Comparison of ENCODE assay signal across 24 cellular contexts in genomic region chr20:57202309-57202708, GRCh38.
DNase-seq lines count a peak whose midpoint lies in the region; ATAC-seq, FAIRE-seq and TF ChIP-seq lines count a peak whose summit lies in the region.
"Had no signal": no experiment of that assay in that cellular context is flagged by ENCODE, and none has a peak within 500 bp of the region (broad histone marks: within the 10 kb centered on the region; RNA-seq: fewer than 3 reads in every experiment).

No MANE protein-coding gene starts in this region.

- no peaks in the 10 kb centered on the region for H3K79me2 ChIP-seq in H1 (ENCODE audit: control insufficient read depth in 1 of 2, insufficient read depth in 2 of 2, low read length in 2 of 2)

- TF ChIP-seq CTCF in RWPE2 (IDR thresholded peaks at IDR 0.05; ENCODE audit: poor library complexity, severe bottlenecking) (no peak), H1 (IDR thresholded peaks at IDR 0.05; ENCODE audit: control extremely low read depth in 1 of 3, insufficient read depth in 1 of 3, low read depth in 1 of 3, low read length in 3 of 3) (no peak), ovary (IDR thresholded peaks at IDR 0.05) (no peak)

- H3K36me3 ChIP-seq in RWPE2 (ENCODE audit: low read depth): no peaks in the 10 kb centered on the region
- H3K36me3 ChIP-seq in H1 (ENCODE audit: control insufficient read depth in 2 of 4, insufficient read depth in 4 of 4, low read length in 3 of 4): no peaks in the 10 kb centered on the region; a peak in 1 of 8 replicates
- H3K36me3 ChIP-seq in neuronal stem cell (replicated peaks in 1 of 2; ENCODE audit: control insufficient read depth in 2 of 2, insufficient read depth in 2 of 2, low read length in 2 of 2): peaks cover 2 to 93% of the 10 kb centered on the region in 2 donors
- no peaks in the 10 kb centered on the region for H3K36me3 ChIP-seq in ovary
- H3K36me3 ChIP-seq: BE2C, BLaER1 had no signal

- H2BK120ac ChIP-seq in H1 (replicated peaks; ENCODE audit: low read depth, low read length) (no peak overlapping the region), neuronal stem cell (ENCODE audit: low read depth, low read length) (no peak overlapping the region)

- H3K14ac ChIP-seq in H1 (ENCODE audit: insufficient read length) (no peak overlapping the region), neuronal stem cell (ENCODE audit: low read length) (no peak overlapping the region)

- H2BK15ac ChIP-seq in H1 (ENCODE audit: low read length) (no peak overlapping the region), neuronal stem cell (ENCODE audit: low read length) (no peak overlapping the region)

- TF ChIP-seq EP300 in H1 (IDR thresholded peaks at IDR 0.05; ENCODE audit: borderline replicate concordance in 1 of 2, low read depth in 2 of 2, low read length in 2 of 2): no peak
- no peak for TF ChIP-seq EP300 in ovary (IDR thresholded peaks at IDR 0.05)

- intact Hi-C loops in ovary (cut with DNase I): no loop called here

- no peaks in the 10 kb centered on the region for H3K9me3 ChIP-seq in RWPE2 (ENCODE audit: severe bottlenecking)
- H3K9me3 ChIP-seq in H1 (ENCODE audit: insufficient read depth in 2 of 2, low read depth in 1 of 2, low read length in 1 of 2): no peaks in the 10 kb centered on the region
- H3K9me3 ChIP-seq in neuronal stem cell (replicated peaks in 1 of 2; ENCODE audit: control insufficient read depth in 2 of 2, insufficient read depth in 1 of 2, low read depth in 1 of 2, low read length in 2 of 2): peaks cover 0 to 2% of the 10 kb centered on the region in 2 donors
- H3K9me3 ChIP-seq in ovary: no peaks in the 10 kb centered on the region
- H3K9me3 ChIP-seq: BE2C had no signal

- no peaks in the 10 kb centered on the region for H4K20me1 ChIP-seq in H1 (replicated peaks in 1 of 2; ENCODE audit: control insufficient read depth in 1 of 2, insufficient read depth in 2 of 2, low read length in 2 of 2)
- H4K20me1 ChIP-seq: BLaER1 had no signal

- H2AK5ac ChIP-seq in H1 (ENCODE audit: low read depth, low read length): no peak overlapping the region
- H2AK5ac ChIP-seq in neuronal stem cell (ENCODE audit: low read depth, low read length): no peak overlapping the region

- POLR2A ChIA-PET in H1 (lab: Charles Lee; ENCODE audit: partially characterized antibody): no interaction called here

- no peak overlapping the region for H3K18ac ChIP-seq in H1 (ENCODE audit: extremely low read depth, low read length)
- H3K18ac ChIP-seq in neuronal stem cell (ENCODE audit: low read length): no peak overlapping the region

- no peak overlapping the region for H4K91ac ChIP-seq in H1 (replicated peaks; ENCODE audit: insufficient read length, low read length)
- no peak overlapping the region for H4K91ac ChIP-seq in neuronal stem cell (ENCODE audit: low read depth, low read length, poor library complexity)

- H3K23me2 ChIP-seq in H1 (ENCODE audit: low read depth, low read length): peaks cover 4% of the 10 kb centered on the region; the same call in 1 of the 2 replicates

- no peak overlapping the region for H3K56ac ChIP-seq in H1 (replicated peaks; ENCODE audit: insufficient read length, low read depth, low read length)

- H3K79me1 ChIP-seq in H1 (ENCODE audit: low read depth, low read length) (no peaks in the 10 kb centered on the region), neuronal stem cell (ENCODE audit: low read depth, low read length) (no peaks in the 10 kb centered on the region)

- H2BK20ac ChIP-seq in H1 (ENCODE audit: low read length): no peak overlapping the region

- H3K27me3 ChIP-seq in RWPE2 (ENCODE audit: insufficient read depth, poor library complexity, severe bottlenecking): no peaks in the 10 kb centered on the region
- peaks cover 0 to 2% (median 0%) of the 10 kb centered on the region in 4 experiments; a peak in 1 of 7 replicates for H3K27me3 ChIP-seq in H1 (replicated peaks in 1 of 4; ENCODE audit: control insufficient read depth in 3 of 4, extremely low read depth in 1 of 4, insufficient read depth in 3 of 4, low read length in 3 of 4)
- H3K27me3 ChIP-seq in neuronal stem cell (ENCODE audit: control insufficient read depth in 3 of 3, insufficient read depth in 3 of 3, low read depth in 1 of 3, low read length in 3 of 3): no peaks in the 10 kb centered on the region
- no peaks in the 10 kb centered on the region for H3K27me3 ChIP-seq in ovary
- H3K27me3 ChIP-seq: BE2C, BLaER1 had no signal

- H3K4ac ChIP-seq in H1 (replicated peaks; ENCODE audit: insufficient read length, low read depth, low read length): no peak overlapping the region
- H3K4ac ChIP-seq in neuronal stem cell (ENCODE audit: low read length): no peak overlapping the region

- H3K9ac ChIP-seq in H1 (replicated peaks in 1 of 4; ENCODE audit: extremely low read depth in 1 of 4, low read depth in 3 of 4, low read length in 3 of 4): no peak overlapping the region
- H3K9ac ChIP-seq in neuronal stem cell (ENCODE audit: low read depth, low read length, poor library complexity): no peak overlapping the region
- H3K9ac ChIP-seq: BLaER1 had no signal

- no peak for FAIRE-seq in H1 (lab: Jason Lieb, UNC)
- FAIRE-seq: A204.1, GM12891 had no signal

- H3K4me2 ChIP-seq in H1 (ENCODE audit: insufficient read depth in 1 of 2, low read depth in 2 of 2, low read length in 2 of 2): no peak overlapping the region
- no peak overlapping the region for H3K4me2 ChIP-seq in neuronal stem cell (ENCODE audit: insufficient read depth, low read length, poor library complexity, severe bottlenecking)
- H3K4me2 ChIP-seq: BLaER1 had no signal

- H2BK5ac ChIP-seq in H1 (ENCODE audit: low read depth, low read length) (0 out of 2 replicates have a peak overlapping the region, but pooled peaks have one; percentile 10), neuronal stem cell (ENCODE audit: low read length) (no peak overlapping the region)

- peaks cover 17% of the 10 kb centered on the region for H3K4me1 ChIP-seq in RWPE2 (ENCODE audit: insufficient read depth, poor library complexity, severe bottlenecking)
- peaks cover 0 to 20% (median 12%) of the 10 kb centered on the region in 4 experiments; a peak in 6 of 7 replicates for H3K4me1 ChIP-seq in H1 (replicated peaks in 1 of 4; ENCODE audit: control insufficient read depth in 3 of 4, insufficient read depth in 4 of 4, low read length in 3 of 4)
- peaks cover 6 to 19% of the 10 kb centered on the region in 2 donors for H3K4me1 ChIP-seq in neuronal stem cell (ENCODE audit: control insufficient read depth in 2 of 2, insufficient read depth in 1 of 2, low read depth in 1 of 2, low read length in 2 of 2)
- H3K4me1 ChIP-seq in ovary (ENCODE audit: insufficient read depth): no peaks in the 10 kb centered on the region

- WGBS in H1 (ENCODE audit: extremely low coverage in 1 of 2, insufficient coverage in 1 of 2, insufficient read length in 1 of 2, insufficient replicate concordance in 2 of 2, low coverage in 1 of 2, low lambda C conversion rate in 2 of 2, missing lambda C conversion rate in 1 of 2), 2 experiments: 95% methylated on average over 12 of the region's 14 CpGs; no CpG with 5 or more reads in 1 of the 2 experiments
- WGBS in neuronal stem cell (ENCODE audit: extremely low coverage in 2 of 2, insufficient read length in 2 of 2, insufficient replicate concordance in 1 of 2), 2 donors: no CpG with 5 or more reads among the region's 14 CpGs
- WGBS in ovary, 3 donors: 86 to 88% (median 86%) methylated on average over 14 of the region's 14 CpGs

- no peak overlapping the region for H3K27ac ChIP-seq in RWPE2 (ENCODE audit: poor library complexity, severe bottlenecking)
- no peak overlapping the region for H3K27ac ChIP-seq in H1 (ENCODE audit: low read depth, low read length)
- no peak overlapping the region for H3K27ac ChIP-seq in neuronal stem cell (replicated peaks; ENCODE audit: low read length)
- no peak overlapping the region for H3K27ac ChIP-seq in ovary
- H3K27ac ChIP-seq: BLaER1 had no signal

- H3K4me3 ChIP-seq in RWPE2 (ENCODE audit: severe bottlenecking) (no peak overlapping the region), H1 (ENCODE audit: extremely low read depth in 1 of 4, insufficient read depth in 2 of 4, low read depth in 3 of 4, low read length in 4 of 4) (no peak overlapping the region), neuronal stem cell (ENCODE audit: low read length in 2 of 2) (no peak overlapping the region), ovary (no peak overlapping the region)
- H3K4me3 ChIP-seq: BLaER1 had no signal

- TF ChIP-seq RAD21 in H1 (IDR thresholded peaks at IDR 0.05 in 1 of 2, conservative IDR thresholded peaks at IDR 0.05 in 1 of 2; ENCODE audit: low read depth in 2 of 2, low read length in 2 of 2): no peak

- DNase-seq in RWPE2 (ENCODE audit: low spot score) (peak; percentile 81), H1 (ENCODE audit: low read depth in 1 of 2, low spot score in 2 of 2) (no peak), neuronal stem cell (ENCODE audit: low spot score) (no peak), ovary (no peak), erythroblast (lab: John Stamatoyannopoulos, UW) (no peak)
- DNase-seq: 8988T; ACHN; BE2C; C1 segment of cervical spinal cord; CD4-positive, alpha-beta memory T cell; CD4-positive, CD25-positive, alpha-beta regulatory T cell; CD8-positive, alpha-beta memory T cell; COR-L47; DMS 273 treated with DMSO at 0.1 percent for 48 hours; DMS153; DMS53; DMS79; DND-41; EL; GDM1 had no signal

- H4K8ac ChIP-seq in H1 (ENCODE audit: extremely low read depth, insufficient read depth, low read length) (no peak overlapping the region), neuronal stem cell (ENCODE audit: low read depth, low read length) (no peak overlapping the region)

- H2AFZ ChIP-seq in H1 (ENCODE audit: low read length) (no peak overlapping the region), neuronal stem cell (ENCODE audit: low read length) (no peak overlapping the region)

- H3K23ac ChIP-seq in H1 (ENCODE audit: insufficient read length): no peak overlapping the region
- no peak overlapping the region for H3K23ac ChIP-seq in neuronal stem cell (ENCODE audit: low read depth, low read length, poor library complexity)

- CTCF ChIA-PET in H1 (lab: Charles Lee; ENCODE audit: partially characterized antibody): no interaction called here

- ATAC-seq in RWPE2 (ENCODE audit: low read depth) (no peak), GM18909 (IDR thresholded peaks at IDR 0.05; ENCODE audit: poor library complexity, unreplicated experiment) (no peak)

- H4K5ac ChIP-seq in H1 (ENCODE audit: insufficient read length, low read depth, low read length): no peak overlapping the region

- no peak for TF ChIP-seq POLR2A in H1 (IDR thresholded peaks at IDR 0.05; ENCODE audit: control extremely low read depth in 1 of 2, low read depth in 2 of 2, low read length in 2 of 2)
- no peak for TF ChIP-seq POLR2A in ovary (IDR thresholded peaks at IDR 0.05)
- TF ChIP-seq POLR2A in erythroblast (IDR thresholded peaks at IDR 0.05; ENCODE audit: low read length): no peak

- no peak overlapping the region for H2BK12ac ChIP-seq in H1 (ENCODE audit: low read depth, low read length)
- H2BK12ac ChIP-seq in neuronal stem cell (ENCODE audit: low read length): peak overlapping the region; percentile 10

TF ChIP-seq in H1, 55 proteins besides CTCF, POLR2A, EP300 and RAD21 (continues in another document):
- TF ChIP-seq BCL11A (IDR thresholded peaks at IDR 0.05; ENCODE audit: low read depth in 2 of 2, low read length in 2 of 2) (no peak), SIN3A (conservative IDR thresholded peaks at IDR 0.05 in 1 of 2, IDR thresholded peaks at IDR 0.05 in 1 of 2; ENCODE audit: low read depth in 1 of 2, low read length in 2 of 2) (no peak), FOSL1 (IDR thresholded peaks at IDR 0.05; ENCODE audit: insufficient read depth, low read depth, low read length) (no peak), TEAD4 (IDR thresholded peaks at IDR 0.05; ENCODE audit: low read depth, low read length) (no peak)
